ENCODE assay signal across 21 cellular contexts in genomic region chr4:98530572-98530971, GRCh38.
DNase-seq lines count a peak whose midpoint lies in the region; ATAC-seq, FAIRE-seq and TF ChIP-seq lines count a peak whose summit lies in the region.
"Had no signal": no experiment of that assay in that cellular context is flagged by ENCODE, and none has a peak within 500 bp of the region (broad histone marks: within the 10 kb centered on the region; RNA-seq: fewer than 3 reads in every experiment).

No MANE protein-coding gene starts in this region.

- H3K36me3 Mint-ChIP-seq in CD8-positive, alpha-beta T cell, result no peaks in the 10 kb centered on the region
- H3K36me3 Mint-ChIP-seq in nephron progenitor cell (ENCODE audit: low read depth), result peaks cover 13% of the 10 kb centered on the region

- intact Hi-C loops in CD8-positive, alpha-beta T cell (cut with DNase I, micrococcal nuclease), result no loop called here
- intact Hi-C loops in Panc1 (cut with micrococcal nuclease; ENCODE audit: unreplicated experiment), result no loop called here

- CTCF ChIA-PET in CD8-positive, alpha-beta T cell (lab: Charles Lee), result interaction anchor here (0.6 kb wide), 1 partner anchor 153 kb away, joined by 3 read pairs; no protein-coding TSS in a partner anchor
- CTCF ChIA-PET in Panc1 (lab: Charles Lee), result no interaction called here

- H3K9me3 ChIP-seq in CD8-positive, alpha-beta T cell (ENCODE audit: low read length), result no peaks in the 10 kb centered on the region
- H3K9me3 ChIP-seq in Panc1 (ENCODE audit: control insufficient read depth, insufficient read depth, low read depth, low read length), result no peaks in the 10 kb centered on the region
- H3K9me3 ChIP-seq: A549 had no signal

- in situ Hi-C loops in Panc1 (cut with HindIII; ENCODE audit: low pct_unique_long_range_greater_than_20kb, low sequenced_read_pairs), result no loop called here

- H3K4me3 Mint-ChIP-seq in CD8-positive, alpha-beta T cell, result no peak overlapping the region
- H3K4me3 Mint-ChIP-seq in nephron progenitor cell, result no peak overlapping the region
- H3K4me3 Mint-ChIP-seq: GM23338, H9 had no signal

- H3K36me3 ChIP-seq in CD8-positive, alpha-beta T cell (ENCODE audit: insufficient read depth, low read length), result no peaks in the 10 kb centered on the region
- H3K36me3 ChIP-seq in Panc1 (ENCODE audit: control insufficient read depth, insufficient read depth, low read length), result no peaks in the 10 kb centered on the region

- no TSS peak for BruUV-seq in Panc1 (replicated peaks; lab: Mats Ljungman, UMichigan)

- H3K4me1 Mint-ChIP-seq in CD8-positive, alpha-beta T cell (ENCODE audit: low read depth), result peaks cover 18% of the 10 kb centered on the region
- H3K4me1 Mint-ChIP-seq in nephron progenitor cell, result peaks cover 11% of the 10 kb centered on the region

- no peaks in the 10 kb centered on the region for H3K4me1 ChIP-seq in CD8-positive, alpha-beta T cell (ENCODE audit: insufficient read depth, low read length)
- no peaks in the 10 kb centered on the region for H3K4me1 ChIP-seq in Panc1 (ENCODE audit: control insufficient read depth, insufficient read depth, low read length)

- H3K27me3 Mint-ChIP-seq in CD8-positive, alpha-beta T cell (ENCODE audit: low read depth), result no peaks in the 10 kb centered on the region
- H3K27me3 Mint-ChIP-seq in nephron progenitor cell (ENCODE audit: low read depth, poor library complexity), result no peaks in the 10 kb centered on the region
- H3K27me3 Mint-ChIP-seq: CD4-positive, alpha-beta memory T cell had no signal

- peak overlapping the region; percentile 65 for H3K27ac Mint-ChIP-seq in CD8-positive, alpha-beta T cell
- peak overlapping the region; percentile 50 for H3K27ac Mint-ChIP-seq in nephron progenitor cell
- H3K27ac Mint-ChIP-seq: GM23338, H9 had no signal

- H3K4me3 ChIP-seq in CD8-positive, alpha-beta T cell (ENCODE audit: low read depth, low read length), result no peak overlapping the region
- H3K4me3 ChIP-seq in Panc1 (ENCODE audit: low read depth in 2 of 2, low read length in 2 of 2), result no peak overlapping the region
- H3K4me3 ChIP-seq: A549, GM12878, GM23338 had no signal

- H3K27ac ChIP-seq in CD8-positive, alpha-beta T cell (ENCODE audit: low read depth, low read length), result no peak overlapping the region
- no peak overlapping the region for H3K27ac ChIP-seq in Panc1 (ENCODE audit: low read length)
- H3K27ac ChIP-seq: A549 had no signal

- H3K27me3 ChIP-seq in CD8-positive, alpha-beta T cell (ENCODE audit: insufficient read depth, low read length), result no peaks in the 10 kb centered on the region
- H3K27me3 ChIP-seq in Panc1 (ENCODE audit: control insufficient read depth, insufficient read depth, low read length), result no peaks in the 10 kb centered on the region

- POLR2A ChIA-PET in CD8-positive, alpha-beta T cell (lab: Charles Lee), result interaction anchor here (0.6 kb wide), 1 partner anchor 96 kb away, joined by 4 read pairs; no protein-coding TSS in a partner anchor
- POLR2A ChIA-PET in Panc1 (lab: Charles Lee), result no interaction called here

- ATAC-seq in CD8-positive, alpha-beta T cell, result no peak
- ATAC-seq in Panc1, result 0 out of 2 replicates have a peak, but pooled peaks have one; percentile 12
- ATAC-seq in HG02884 (IDR thresholded peaks at IDR 0.05; ENCODE audit: unreplicated experiment), result no peak
- no peak for ATAC-seq in HG03469 (IDR thresholded peaks at IDR 0.05; ENCODE audit: unreplicated experiment)
- ATAC-seq: A549, GM12878, GM23338 had no signal

- no peak for FAIRE-seq in HTR-8/SVneo (lab: Jason Lieb, UNC)
- FAIRE-seq: A549, D721Med, GM12878, GM19239 had no signal

- no peak for TF ChIP-seq CTCF in CD8-positive, alpha-beta T cell (IDR thresholded peaks at IDR 0.05)
- TF ChIP-seq CTCF in Panc1 (IDR thresholded peaks at IDR 0.05) (no peak), nephron progenitor cell (IDR thresholded peaks at IDR 0.05) (no peak)

- H3K9me3 Mint-ChIP-seq in CD8-positive, alpha-beta T cell, result peaks cover 3% of the 10 kb centered on the region
- H3K9me3 Mint-ChIP-seq in nephron progenitor cell, result peaks cover 28% of the 10 kb centered on the region

- DNase-seq in CD8-positive, alpha-beta T cell, result no peak
- no peak for DNase-seq in Panc1 (ENCODE audit: low read depth, low spot score)
- DNase-seq in fibroblast of gingiva (ENCODE audit: low read depth), result peak; percentile 53
- no peak for DNase-seq in nephron progenitor cell
- DNase-seq in HTR-8/SVneo (ENCODE audit: insufficient read length, low spot score), result no peak
- DNase-seq: 8988T; ACHN; C1 segment of cervical spinal cord; CD4-positive, alpha-beta memory T cell; DMS 273 treated with DMSO at 0.1 percent for 48 hours; DMS79; EL; GDM1; H9 had no signal
